ENCODE assay signal across 9 cellular contexts in the genomic region with DNA sequence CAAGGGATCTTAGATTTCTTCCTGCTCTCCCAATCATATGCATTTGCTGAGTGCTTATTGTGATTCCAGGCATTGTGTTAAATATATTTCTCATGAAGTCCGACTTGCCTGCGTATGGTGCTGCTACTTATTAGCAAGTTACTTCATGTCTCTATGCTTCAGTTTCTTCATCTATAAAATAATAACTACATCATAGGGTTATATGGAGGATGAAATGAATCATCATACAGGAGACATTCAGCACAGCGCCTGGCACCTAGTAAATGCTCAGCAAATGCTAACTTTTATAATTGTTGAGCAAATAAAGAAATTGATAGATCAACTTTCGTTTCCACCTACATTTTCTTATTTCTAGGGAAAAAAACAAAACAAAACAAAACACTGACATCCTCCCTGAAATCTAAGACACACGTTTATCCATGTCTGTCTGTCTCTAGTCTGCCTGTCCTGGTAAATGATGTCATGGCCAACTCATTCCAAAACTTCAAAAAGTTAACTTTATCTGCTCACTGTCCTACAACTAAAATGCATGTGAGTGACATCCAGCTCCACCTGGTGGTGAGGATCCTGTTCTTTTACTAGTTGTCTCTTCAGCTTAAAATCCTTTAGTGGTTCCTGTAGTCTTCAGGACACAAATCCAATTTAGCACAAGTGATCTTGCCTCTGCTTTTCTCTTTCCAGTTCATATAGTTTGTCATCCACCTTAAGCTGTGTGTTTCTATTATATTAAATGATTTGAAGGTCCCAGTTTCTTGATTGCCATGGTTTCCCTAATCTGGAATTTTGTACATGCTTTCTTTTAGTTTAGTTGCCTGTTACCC. TPM values are rescaled to one million over a fixed set of nuclear protein-coding genes. Genes with fewer than 3 reads are reported as not detected.
A peak's percentile ranks its signal among the peaks of the same experiment; 100 is the strongest.
DNase-seq lines count a peak whose midpoint lies in the region; ATAC-seq, FAIRE-seq and TF ChIP-seq lines count a peak whose summit lies in the region.
"Had no signal": no experiment of that assay in that cellular context is flagged by ENCODE, and none has a peak within 500 bp of the region (broad histone marks: within the 10 kb centered on the region; RNA-seq: fewer than 3 reads in every experiment).

No MANE protein-coding gene starts in this region.

- H3K27me3 ChIP-seq in ascending aorta = no peaks in the 10 kb centered on the region

- H3K36me3 ChIP-seq in kidney (ENCODE audit: control insufficient read depth in 1 of 2, insufficient read depth in 2 of 2, low read length in 2 of 2) (peaks cover 5 to 27% of the 10 kb centered on the region in 2 donors), ascending aorta (peaks cover 28 to 56% of the 10 kb centered on the region in 2 donors)

- peak; percentile 64 for ATAC-seq in GM19397 (IDR thresholded peaks at IDR 0.05; ENCODE audit: unreplicated experiment)
- ATAC-seq in activated CD8-positive, alpha-beta T cell treated with anti-CD3 and anti-CD28 coated beads, Interleukin-2, amount 10 ng/mL, durations not matched to agents 7 days and 5 days = no peak

- H3K4me3 ChIP-seq in kidney (ENCODE audit: low read length in 2 of 2) (no peak overlapping the region), ascending aorta (no peak overlapping the region)

- no peak overlapping the region for H3K9ac ChIP-seq in kidney (ENCODE audit: low read length in 2 of 2)

- peaks cover 37% of the 10 kb centered on the region for H3K36me3 Mint-ChIP-seq in activated CD8-positive, alpha-beta T cell treated with anti-CD3 and anti-CD28 coated beads, Interleukin-2, amount 10 ng/mL, durations not matched to agents 7 days and 5 days (ENCODE audit: low read depth)

- H3K9me3 ChIP-seq in kidney (ENCODE audit: control insufficient read depth in 1 of 2, low read length in 2 of 2) (no peaks in the 10 kb centered on the region), ascending aorta (no peaks in the 10 kb centered on the region)

- no peaks in the 10 kb centered on the region for H3K27me3 Mint-ChIP-seq in activated CD8-positive, alpha-beta T cell treated with anti-CD3 and anti-CD28 coated beads, Interleukin-2, amount 10 ng/mL, durations not matched to agents 7 days and 5 days (ENCODE audit: low read depth)

- CTCF ChIA-PET in activated CD8-positive, alpha-beta T cell treated with anti-CD3 and anti-CD28 coated beads, Interleukin-2, amount 10 ng/mL, durations not matched to agents 7 days and 5 days (lab: Charles Lee) = interaction anchor here (1.0 to 1.4 kb wide), 8 partner anchors 10 to 126 kb away, joined by 3 to 7 read pairs (median 5); no protein-coding TSS in a partner anchor

- peaks cover 28% of the 10 kb centered on the region for H3K4me1 Mint-ChIP-seq in activated CD8-positive, alpha-beta T cell treated with anti-CD3 and anti-CD28 coated beads, Interleukin-2, amount 10 ng/mL, durations not matched to agents 7 days and 5 days (ENCODE audit: low read depth)

- peak; percentile 17 for TF ChIP-seq CTCF in kidney (IDR thresholded peaks at IDR 0.05; ENCODE audit: borderline replicate concordance, extremely low read depth, insufficient read depth)
- peak in 1 of 3 experiments; percentile 12 for TF ChIP-seq CTCF in ascending aorta (IDR thresholded peaks at IDR 0.05)

- no peak for FAIRE-seq in kidney (lab: Jason Lieb, UNC)

- no peak overlapping the region for H3K27ac ChIP-seq in kidney (ENCODE audit: low read depth in 2 of 2, low read length in 2 of 2)
- no peak overlapping the region for H3K27ac ChIP-seq in ascending aorta

- POLR2A ChIA-PET in activated CD8-positive, alpha-beta T cell treated with anti-CD3 and anti-CD28 coated beads, Interleukin-2, amount 10 ng/mL, durations not matched to agents 7 days and 5 days (lab: Charles Lee) = no interaction called here

- no peak overlapping the region for H3K4me3 Mint-ChIP-seq in activated CD8-positive, alpha-beta T cell treated with anti-CD3 and anti-CD28 coated beads, Interleukin-2, amount 10 ng/mL, durations not matched to agents 7 days and 5 days

- H3K9me3 Mint-ChIP-seq in activated CD8-positive, alpha-beta T cell treated with anti-CD3 and anti-CD28 coated beads, Interleukin-2, amount 10 ng/mL, durations not matched to agents 7 days and 5 days (ENCODE audit: insufficient read depth) = no peaks in the 10 kb centered on the region

- H3K4me1 ChIP-seq in kidney (ENCODE audit: control insufficient read depth in 1 of 2, insufficient read depth in 1 of 2, low read depth in 1 of 2, low read length in 2 of 2) (no peaks in the 10 kb centered on the region), ascending aorta (no peaks in the 10 kb centered on the region)

- H3K27ac Mint-ChIP-seq in activated CD8-positive, alpha-beta T cell treated with anti-CD3 and anti-CD28 coated beads, Interleukin-2, amount 10 ng/mL, durations not matched to agents 7 days and 5 days = no peak overlapping the region

- in situ Hi-C loops in KBM-7 (cut with MboI; ENCODE audit: low pct_unique_long_range_greater_than_20kb, low sequenced_read_pairs) = no loop called here

- DNase-seq in DMS114 treated with DMSO at 0.1 percent for 48 hours (lab: John Stamatoyannopoulos, UW; ENCODE audit: unreplicated experiment) (peak; percentile 8), KBM-7 (peak; percentile 26), kidney (no peak), ascending aorta (ENCODE audit: low spot score in 2 of 2) (no peak), NCI-H2029 treated with DMSO at 0.1 percent for 48 hours (lab: John Stamatoyannopoulos, UW) (no peak), NCI-H2227 treated with DMSO at 0.1 percent for 48 hours (lab: John Stamatoyannopoulos, UW) (no peak)
- DNase-seq in activated CD8-positive, alpha-beta T cell treated with anti-CD3 and anti-CD28 coated beads, Interleukin-2, amount 10 ng/mL, durations not matched to agents 7 days and 5 days = peak; percentile 43

- intact Hi-C loops in kidney (cut with DNase I) (no loop called here), ascending aorta (cut with DNase I) (no loop called here)

RNA-seq across cellular contexts. Expression of gene PPP3R2, which starts 27.7 kb away (rescaled TPM):
- total RNA-seq in activated CD8-positive, alpha-beta T cell treated with anti-CD3 and anti-CD28 coated beads, Interleukin-2, amount 10 ng/mL, durations not matched to agents 7 days and 5 days = not detected
- total RNA-seq in kidney (not detected), ascending aorta (not detected)
- not detected for polyA plus RNA-seq in kidney (ENCODE audit: insufficient read depth, low read depth, low replicate concordance)
- total RNA-seq: pulmonary artery endothelial cell had no signal

RNA-seq across cellular contexts. Expression of gene RNF20, which starts 33.5 kb away (rescaled TPM):
- total RNA-seq in activated CD8-positive, alpha-beta T cell treated with anti-CD3 and anti-CD28 coated beads, Interleukin-2, amount 10 ng/mL, durations not matched to agents 7 days and 5 days = 10 to 100 TPM; 39.9 to 41.3 TPM
- 43.2 TPM for total RNA-seq in kidney
- 15.8 TPM for polyA plus RNA-seq in kidney (ENCODE audit: insufficient read depth, low read depth, low replicate concordance)
- 47.7 TPM for total RNA-seq in ascending aorta

Comparison
In these comparisons a context has a peak if more than half of its experiments do, and no peak if none do; other contexts are left out.
1. DNase-seq: peak in DMS114 treated with DMSO at 0.1 percent for 48 hours (single experiment), KBM-7 (single experiment) and activated CD8-positive, alpha-beta T cell treated with anti-CD3 and anti-CD28 coated beads, Interleukin-2, amount 10 ng/mL, durations not matched to agents 7 days and 5 days (single experiment); none in kidney (single experiment), ascending aorta (0 of 2), NCI-H2029 treated with DMSO at 0.1 percent for 48 hours (single experiment) and NCI-H2227 treated with DMSO at 0.1 percent for 48 hours (single experiment).